In genomic region chr18:58310517-58310916, GRCh38 we compare ENCODE assay signal across 8 cellular contexts.
A peak's percentile ranks its signal among the peaks of the same experiment; 100 is the strongest.
DNase-seq lines count a peak whose midpoint lies in the region; ATAC-seq and TF ChIP-seq lines count a peak whose summit lies in the region.

No MANE protein-coding gene starts in this region.

- H3K9me3 Mint-ChIP-seq in stimulated activated naive CD8-positive, alpha-beta T cell treated with anti-CD3 and anti-CD28 coated beads, Interleukin-15, amount 100 ng/mL, for 72 hours = peaks cover 9 to 17% of the 10 kb centered on the region in 2 donors

- DNase-seq in NCI-H748 (lab: John Stamatoyannopoulos, UW; ENCODE audit: unreplicated experiment) (peak; percentile 18), NCI-H748 treated with DMSO at 0.1 percent for 48 hours (lab: John Stamatoyannopoulos, UW) (no peak), activated T-helper 1 cell treated with Interleukin-2 at 50 U/mL for 16 hours (ENCODE audit: low read depth) (peak; percentile 7), kidney epithelial cell (ENCODE audit: low read depth) (peak; percentile 44), AML-193 (lab: John Stamatoyannopoulos, UW) (no peak)
- DNase-seq in stimulated activated naive CD8-positive, alpha-beta T cell treated with anti-CD3 and anti-CD28 coated beads, Interleukin-15, amount 100 ng/mL, for 72 hours = no peak

- peak; percentile 74 for ATAC-seq in stimulated activated naive CD8-positive, alpha-beta T cell treated with anti-CD3 and anti-CD28 coated beads, Interleukin-15, amount 100 ng/mL, for 72 hours
- no peak for ATAC-seq in HG03135 (IDR thresholded peaks at IDR 0.05; ENCODE audit: unreplicated experiment)
- ATAC-seq in HG02840 (IDR thresholded peaks at IDR 0.05; ENCODE audit: low FRiP score, unreplicated experiment) = no peak

- peak overlapping the region; percentile 25 to 50 for H3K4me3 Mint-ChIP-seq in stimulated activated naive CD8-positive, alpha-beta T cell treated with anti-CD3 and anti-CD28 coated beads, Interleukin-15, amount 100 ng/mL, for 72 hours

- H3K4me1 Mint-ChIP-seq in stimulated activated naive CD8-positive, alpha-beta T cell treated with anti-CD3 and anti-CD28 coated beads, Interleukin-15, amount 100 ng/mL, for 72 hours = peaks cover 55% of the 10 kb centered on the region

- no peak overlapping the region for H3K27ac Mint-ChIP-seq in stimulated activated naive CD8-positive, alpha-beta T cell treated with anti-CD3 and anti-CD28 coated beads, Interleukin-15, amount 100 ng/mL, for 72 hours

- no peak overlapping the region for H3K4me3 ChIP-seq in kidney epithelial cell (ENCODE audit: low read depth, low read length)

- no peak for TF ChIP-seq CTCF in kidney epithelial cell (IDR thresholded peaks at IDR 0.05; ENCODE audit: insufficient read depth, low read length, poor library complexity, severe bottlenecking)

- no peaks in the 10 kb centered on the region for H3K27me3 ChIP-seq in kidney epithelial cell (ENCODE audit: control insufficient read depth, insufficient read depth, low read length)

- peaks cover 8% of the 10 kb centered on the region for H3K27me3 Mint-ChIP-seq in stimulated activated naive CD8-positive, alpha-beta T cell treated with anti-CD3 and anti-CD28 coated beads, Interleukin-15, amount 100 ng/mL, for 72 hours

- no peaks in the 10 kb centered on the region for H3K36me3 ChIP-seq in kidney epithelial cell (ENCODE audit: control insufficient read depth, insufficient read depth, low read length)

Comparison
In these comparisons a context has a peak if more than half of its experiments do, and no peak if none do; other contexts are left out.
1. DNase-seq: peak in NCI-H748 (single experiment), activated T-helper 1 cell treated with Interleukin-2 at 50 U/mL for 16 hours (single experiment) and kidney epithelial cell (single experiment); none in NCI-H748 treated with DMSO at 0.1 percent for 48 hours (single experiment), stimulated activated naive CD8-positive, alpha-beta T cell treated with anti-CD3 and anti-CD28 coated beads, Interleukin-15, amount 100 ng/mL, for 72 hours (0 of 2) and AML-193 (0 of 2).